9 cellular contexts compared by ENCODE assay signal in the genomic region with DNA sequence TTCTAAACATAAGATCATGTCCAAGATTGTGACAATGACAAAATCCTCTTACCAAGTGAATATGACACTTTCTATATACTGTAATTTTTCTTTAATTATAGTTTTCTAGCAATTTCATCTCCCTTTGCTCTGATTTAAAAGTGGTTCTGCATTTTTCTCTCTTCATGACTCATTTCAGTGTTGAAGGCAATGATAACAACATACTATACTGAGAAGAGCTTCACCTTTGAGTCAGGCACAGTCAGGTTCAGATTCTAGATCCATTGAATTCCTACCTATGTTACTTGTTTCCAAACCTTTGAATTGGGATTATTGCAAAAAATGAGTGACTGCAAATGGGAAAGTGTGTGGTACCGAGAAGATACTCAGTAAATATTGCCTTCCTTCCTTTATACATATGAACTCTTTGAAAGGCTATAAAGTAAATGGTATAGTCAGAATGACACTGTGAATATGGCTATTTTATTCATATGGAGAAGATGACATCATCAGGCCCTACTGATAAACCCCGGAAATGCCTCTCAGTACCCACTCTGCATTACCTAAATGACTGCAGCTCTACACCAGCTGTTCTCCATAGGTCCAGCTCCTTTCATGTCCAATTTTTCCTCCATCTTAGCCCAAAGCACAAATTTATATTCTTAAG.
DNase-seq lines count a peak whose midpoint lies in the region; ATAC-seq and TF ChIP-seq lines count a peak whose summit lies in the region.
"Had no signal": no experiment of that assay in that cellular context is flagged by ENCODE, and none has a peak within 500 bp of the region (broad histone marks: within the 10 kb centered on the region; RNA-seq: fewer than 3 reads in every experiment).

No MANE protein-coding gene starts in this region.

- no peaks in the 10 kb centered on the region for H3K27me3 ChIP-seq in spleen (replicated peaks in 1 of 7)

- peaks cover 0 to 4% (median 0%) of the 10 kb centered on the region in 6 donors for H3K36me3 ChIP-seq in spleen

- peaks cover 17% of the 10 kb centered on the region for H3K36me3 Mint-ChIP-seq in activated CD8-positive, alpha-beta memory T cell treated with anti-CD3 and anti-CD28 coated beads, Interleukin-2, amount 10 ng/mL, durations not matched to agents 7 days and 5 days
- H3K36me3 Mint-ChIP-seq in memory B cell = no peaks in the 10 kb centered on the region

- peaks cover 0 to 19% (median 16%) of the 10 kb centered on the region in 6 donors for H3K4me1 ChIP-seq in spleen

- H3K4me3 ChIP-seq in spleen = no peak overlapping the region

- 67 to 96% (median 81%) methylated on average over 2 of the region's 2 CpGs for WGBS in spleen, 5 donors

- no peak for TF ChIP-seq POLR2A in spleen (IDR thresholded peaks at IDR 0.05)

- CTCF ChIA-PET in activated CD8-positive, alpha-beta memory T cell treated with anti-CD3 and anti-CD28 coated beads, Interleukin-2, amount 10 ng/mL, durations not matched to agents 7 days and 5 days (lab: Charles Lee) = interaction anchor here (1.2 to 2.4 kb wide), 3 partner anchors 19 to 68 kb away, joined by 3 to 11 read pairs (median 8); no protein-coding TSS in a partner anchor

- peak; percentile 98 for ATAC-seq in activated CD8-positive, alpha-beta memory T cell treated with anti-CD3 and anti-CD28 coated beads, Interleukin-2, amount 10 ng/mL, durations not matched to agents 7 days and 5 days
- ATAC-seq in GM21723 (IDR thresholded peaks at IDR 0.05; ENCODE audit: unreplicated experiment) (peak; percentile 80), HG03457 (IDR thresholded peaks at IDR 0.05; ENCODE audit: unreplicated experiment) (peak; percentile 76), memory B cell (ENCODE audit: low read depth) (no peak)

- no peaks in the 10 kb centered on the region for H3K9me3 Mint-ChIP-seq in activated CD8-positive, alpha-beta memory T cell treated with anti-CD3 and anti-CD28 coated beads, Interleukin-2, amount 10 ng/mL, durations not matched to agents 7 days and 5 days (ENCODE audit: low read depth)
- H3K9me3 Mint-ChIP-seq in memory B cell = no peaks in the 10 kb centered on the region

- no peaks in the 10 kb centered on the region for H3K27me3 Mint-ChIP-seq in activated CD8-positive, alpha-beta memory T cell treated with anti-CD3 and anti-CD28 coated beads, Interleukin-2, amount 10 ng/mL, durations not matched to agents 7 days and 5 days
- no peaks in the 10 kb centered on the region for H3K27me3 Mint-ChIP-seq in memory B cell

- H3K9me3 ChIP-seq in spleen = no peaks in the 10 kb centered on the region

- H3K27ac ChIP-seq in spleen = no peak overlapping the region

- H3K27ac Mint-ChIP-seq in activated CD8-positive, alpha-beta memory T cell treated with anti-CD3 and anti-CD28 coated beads, Interleukin-2, amount 10 ng/mL, durations not matched to agents 7 days and 5 days = peak overlapping the region; percentile 65
- peak overlapping the region; percentile 74 for H3K27ac Mint-ChIP-seq in memory B cell

- peak; percentile 66 for DNase-seq in activated CD8-positive, alpha-beta memory T cell treated with anti-CD3 and anti-CD28 coated beads, Interleukin-2, amount 10 ng/mL, durations not matched to agents 7 days and 5 days
- no peak for DNase-seq in activated CD8-positive, alpha-beta memory T cell treated with anti-CD3 and anti-CD28 coated beads for 24 hours
- DNase-seq in memory B cell (ENCODE audit: low spot score in 2 of 2) (no peak), SHP77 treated with DMSO at 0.1 percent for 48 hours (lab: John Stamatoyannopoulos, UW) (no peak), spleen (no peak), NCI-H187 treated with DMSO at 0.1 percent for 48 hours (lab: John Stamatoyannopoulos, UW) (no peak)
- DNase-seq: KBM-7 had no signal

- no peak for TF ChIP-seq CTCF in spleen (IDR thresholded peaks at IDR 0.05 in 8 of 11, conservative IDR thresholded peaks at IDR 0.05 in 3 of 11)

- intact Hi-C loops in spleen (cut with DNase I; ENCODE audit: low total_unique reads) = no loop called here

- H3K4me1 Mint-ChIP-seq in activated CD8-positive, alpha-beta memory T cell treated with anti-CD3 and anti-CD28 coated beads, Interleukin-2, amount 10 ng/mL, durations not matched to agents 7 days and 5 days = peaks cover 31% of the 10 kb centered on the region
- peaks cover 32% of the 10 kb centered on the region for H3K4me1 Mint-ChIP-seq in memory B cell

- no peak overlapping the region for H3K4me3 Mint-ChIP-seq in activated CD8-positive, alpha-beta memory T cell treated with anti-CD3 and anti-CD28 coated beads, Interleukin-2, amount 10 ng/mL, durations not matched to agents 7 days and 5 days
- no peak overlapping the region for H3K4me3 Mint-ChIP-seq in memory B cell
